In genomic region chr7:120273476-120273975, GRCh38 we compare ENCODE assay signal across 9 cellular contexts.
DNase-seq lines count a peak whose midpoint lies in the region; ATAC-seq lines count a peak whose summit lies in the region.
"Had no signal": no experiment of that assay in that cellular context is flagged by ENCODE, and none has a peak within 500 bp of the region (broad histone marks: within the 10 kb centered on the region; RNA-seq: fewer than 3 reads in every experiment).

No MANE protein-coding gene starts in this region.

- H3K4me3 ChIP-seq in iPS-11a (ENCODE audit: low read depth, low read length) = peak overlapping the region; percentile 52
- peak overlapping the region; percentile 12 to 45 (median 35) for H3K4me3 ChIP-seq in skin epidermis

- no peak overlapping the region for H3K27ac ChIP-seq in skin epidermis
- H3K27ac ChIP-seq: BLaER1 treated with 17β-estradiol and CSF1 and Interleukin-3, amounts not matched to agents 10 nM and 100 nM had no signal

- ATAC-seq in HG02571 (IDR thresholded peaks at IDR 0.05; ENCODE audit: unreplicated experiment) = peak; percentile 68

- DNase-seq in NCI-H187 (lab: John Stamatoyannopoulos, UW) (peak; percentile 18 to 58), NCI-H187 treated with DMSO at 0.1 percent for 48 hours (lab: John Stamatoyannopoulos, UW) (no peak), NCI-H1417 treated with DMSO at 0.1 percent for 48 hours (lab: John Stamatoyannopoulos, UW) (peak; percentile 48), anterior cingulate cortex (lab: John Stamatoyannopoulos, UW) (peak in 34 of 58 donors; percentile 10 to 78 (median 32))
- no peak for DNase-seq in stimulated activated CD4-positive, alpha-beta T cell treated with anti-CD3 and anti-CD28 coated beads, Interleukin-12 subunit alpha, Interleukin-12 subunit beta, amount 100 ng/mL, for 4 hours

Comparison
In these comparisons a context has a peak if more than half of its experiments do, and no peak if none do; other contexts are left out.
1. DNase-seq: peak in NCI-H187 (2 of 2), NCI-H1417 treated with DMSO at 0.1 percent for 48 hours (single experiment) and anterior cingulate cortex (34 of 58); none in NCI-H187 treated with DMSO at 0.1 percent for 48 hours (single experiment) and stimulated activated CD4-positive, alpha-beta T cell treated with anti-CD3 and anti-CD28 coated beads, Interleukin-12 subunit alpha, Interleukin-12 subunit beta, amount 100 ng/mL, for 4 hours (single experiment).